In genomic region chr10:119022846-119023552, GRCh38 we compare ENCODE assay signal across 10 cellular contexts. TPM values are rescaled to one million over a fixed set of nuclear protein-coding genes. Genes with fewer than 3 reads are reported as not detected.
DNase-seq lines count a peak whose midpoint lies in the region; ATAC-seq, FAIRE-seq and TF ChIP-seq lines count a peak whose summit lies in the region.
"Had no signal": no experiment of that assay in that cellular context is flagged by ENCODE, and none has a peak within 500 bp of the region (broad histone marks: within the 10 kb centered on the region; RNA-seq: fewer than 3 reads in every experiment).

No MANE protein-coding gene starts in this region.

- BruUV-seq in MCF 10A (replicated peaks; lab: Mats Ljungman, UMichigan), result no TSS peak

- peak overlapping the region; percentile 12 for H3K4me3 Mint-ChIP-seq in MCF 10A (ENCODE audit: unreplicated experiment)
- no peak overlapping the region for H3K4me3 Mint-ChIP-seq in activated naive CD4-positive, alpha-beta T cell treated with anti-CD3 and anti-CD28 coated beads for 36 hours

- CTCF ChIA-PET in MCF 10A (lab: Yijun Ruan, JAX), result interaction anchor here (0.6 to 1.6 kb wide), 4 partner anchors 8 to 421 kb away, joined by 3 to 5 read pairs (median 3); no protein-coding TSS in a partner anchor
- CTCF ChIA-PET in activated naive CD4-positive, alpha-beta T cell treated with anti-CD3 and anti-CD28 coated beads for 36 hours (lab: Charles Lee), result no interaction called here

- no peak for TF ChIP-seq CTCF in MCF 10A (IDR thresholded peaks at IDR 0.05; ENCODE audit: unreplicated experiment)
- TF ChIP-seq CTCF in breast epithelium (IDR thresholded peaks at IDR 0.05), result no peak
- no peak for TF ChIP-seq CTCF in fibroblast of the aortic adventitia (IDR thresholded peaks at IDR 0.05; ENCODE audit: insufficient read depth, low read length)

- H3K36me3 Mint-ChIP-seq in MCF 10A (ENCODE audit: insufficient read depth, unreplicated experiment), result no peaks in the 10 kb centered on the region
- no peaks in the 10 kb centered on the region for H3K36me3 Mint-ChIP-seq in activated naive CD4-positive, alpha-beta T cell treated with anti-CD3 and anti-CD28 coated beads, Interleukin-2, amount 50 U/mL, for 72 hours
- no peaks in the 10 kb centered on the region for H3K36me3 Mint-ChIP-seq in activated naive CD4-positive, alpha-beta T cell treated with anti-CD3 and anti-CD28 coated beads for 36 hours (ENCODE audit: low read depth)

- H3K27me3 Mint-ChIP-seq in MCF 10A (ENCODE audit: insufficient read depth, unreplicated experiment), result no peaks in the 10 kb centered on the region
- H3K27me3 Mint-ChIP-seq in activated naive CD4-positive, alpha-beta T cell treated with anti-CD3 and anti-CD28 coated beads for 36 hours (ENCODE audit: low read depth), result peaks cover 2% of the 10 kb centered on the region

- no peaks in the 10 kb centered on the region for H3K9me3 ChIP-seq in breast epithelium
- peaks cover 3% of the 10 kb centered on the region; the same call in 1 of the 2 replicates for H3K9me3 ChIP-seq in SJCRH30 (replicated peaks)
- H3K9me3 ChIP-seq: uterus had no signal

- peaks cover 52% of the 10 kb centered on the region for H3K4me1 Mint-ChIP-seq in MCF 10A (ENCODE audit: insufficient read depth, unreplicated experiment)
- H3K4me1 Mint-ChIP-seq in activated naive CD4-positive, alpha-beta T cell treated with anti-CD3 and anti-CD28 coated beads for 36 hours (ENCODE audit: low read depth), result no peaks in the 10 kb centered on the region

- intact Hi-C loops in MCF 10A (cut with micrococcal nuclease) (loop anchor here (10.0 kb wide), 1 partner anchor 68 kb away; no protein-coding TSS in a partner anchor), breast epithelium (cut with DNase I; ENCODE audit: low total_unique reads) (no loop called here)
- intact Hi-C loops in activated naive CD4-positive, alpha-beta T cell treated with anti-CD3 and anti-CD28 coated beads for 36 hours (cut with micrococcal nuclease), result no loop called here

- H3K36me3 ChIP-seq in breast epithelium, result no peaks in the 10 kb centered on the region
- H3K36me3 ChIP-seq in SJCRH30, result no peaks in the 10 kb centered on the region
- H3K36me3 ChIP-seq: uterus had no signal

- no peak overlapping the region for H3K4me3 ChIP-seq in breast epithelium
- no peak overlapping the region for H3K4me3 ChIP-seq in SJCRH30
- H3K4me3 ChIP-seq in fibroblast of the aortic adventitia (ENCODE audit: low read depth, low read length), result no peak overlapping the region
- H3K4me3 ChIP-seq: uterus had no signal

- H3K9me3 Mint-ChIP-seq in MCF 10A (ENCODE audit: unreplicated experiment), result no peaks in the 10 kb centered on the region
- no peaks in the 10 kb centered on the region for H3K9me3 Mint-ChIP-seq in activated naive CD4-positive, alpha-beta T cell treated with anti-CD3 and anti-CD28 coated beads, Interleukin-2, amount 50 U/mL, for 72 hours
- no peaks in the 10 kb centered on the region for H3K9me3 Mint-ChIP-seq in activated naive CD4-positive, alpha-beta T cell treated with anti-CD3 and anti-CD28 coated beads for 36 hours

- peak; percentile 82 for DNase-seq in MCF 10A (ENCODE audit: unreplicated experiment)
- DNase-seq in breast epithelium (ENCODE audit: low spot score in 2 of 2), result no peak
- DNase-seq in SJCRH30, result peak; percentile 48 to 68
- peak; percentile 37 for DNase-seq in fibroblast of the aortic adventitia (ENCODE audit: low read depth)
- DNase-seq in urothelium cell line (ENCODE audit: low spot score), result peak; percentile 76
- DNase-seq in activated naive CD4-positive, alpha-beta T cell treated with anti-CD3 and anti-CD28 coated beads, Interleukin-2, amount 50 U/mL, for 72 hours (ENCODE audit: low spot score in 2 of 2), result no peak
- DNase-seq in activated naive CD4-positive, alpha-beta T cell treated with anti-CD3 and anti-CD28 coated beads for 36 hours, result no peak
- DNase-seq in T-helper 2 cell, result no peak
- DNase-seq: effector CD4-positive, alpha-beta T cell; uterus had no signal

- peak overlapping the region; percentile 67 for H3K27ac Mint-ChIP-seq in MCF 10A (ENCODE audit: low read depth, unreplicated experiment)
- no peak overlapping the region for H3K27ac Mint-ChIP-seq in activated naive CD4-positive, alpha-beta T cell treated with anti-CD3 and anti-CD28 coated beads, Interleukin-2, amount 50 U/mL, for 72 hours
- H3K27ac Mint-ChIP-seq in activated naive CD4-positive, alpha-beta T cell treated with anti-CD3 and anti-CD28 coated beads for 36 hours, result no peak overlapping the region

- ATAC-seq in activated naive CD4-positive, alpha-beta T cell treated with anti-CD3 and anti-CD28 coated beads, Interleukin-2, amount 50 U/mL, for 72 hours, result no peak

- H3K27ac ChIP-seq in breast epithelium (peak overlapping the region in 1 of 2 donors; percentile 12), SJCRH30 (no peak overlapping the region)
- H3K27ac ChIP-seq: uterus had no signal

- POLR2A ChIA-PET in MCF 10A (lab: Yijun Ruan, JAX), result interaction anchor here (0.6 to 9.0 kb wide), 7 partner anchors 9 to 632 kb away, joined by 3 to 83 read pairs (median 8); partner anchors contain the start of genes CACUL1 and NANOS1

- H3K27me3 ChIP-seq in breast epithelium (no peaks in the 10 kb centered on the region), SJCRH30 (no peaks in the 10 kb centered on the region)
- H3K27me3 ChIP-seq: uterus had no signal

- peaks cover 6 to 21% of the 10 kb centered on the region in 2 donors for H3K4me1 ChIP-seq in breast epithelium
- H3K4me1 ChIP-seq in SJCRH30, result peaks cover 24% of the 10 kb centered on the region

- no peak for TF ChIP-seq POLR2A in breast epithelium (IDR thresholded peaks at IDR 0.05)

- FAIRE-seq in urothelium cell line (lab: Jason Lieb, UNC), result peak; percentile 81

RNA-seq across cellular contexts. Expression of gene NANOS1, which starts 6.5 kb away (rescaled TPM):
- total RNA-seq in MCF 10A (2022) (2.2 and 3.8 TPM in 2 replicates), breast epithelium (1 to 10 TPM; 2.9 to 6.4 (median 3.7) TPM), fibroblast of the aortic adventitia (ENCODE audit: low replicate concordance) (2.1 and 2.7 TPM in 2 replicates)
- total RNA-seq in SJCRH30 (2014; rRNA removed; shearing (Covaris generic)), result 54.2 and 59.4 TPM in 2 replicates
- total RNA-seq in activated naive CD4-positive, alpha-beta T cell treated with anti-CD3 and anti-CD28 coated beads, Interleukin-2, amount 50 U/mL, for 72 hours, result under 1 TPM in 1 of 2 donors, not detected in 1; 0.14 TPM
- total RNA-seq in activated naive CD4-positive, alpha-beta T cell treated with anti-CD3 and anti-CD28 coated beads for 36 hours, result under 1 TPM; 0.26 to 0.52 TPM

RNA-seq across cellular contexts. Expression of gene EIF3A, which starts 57.6 kb away (rescaled TPM):
- total RNA-seq in MCF 10A (2022), result 190 and 226 TPM in 2 replicates
- total RNA-seq in breast epithelium, result 100 to 1,000 TPM; 117 to 166 (median 124) TPM
- total RNA-seq in SJCRH30 (2014; rRNA removed; shearing (Covaris generic)), result 170 and 192 TPM in 2 replicates
- total RNA-seq in fibroblast of the aortic adventitia (ENCODE audit: low replicate concordance), result 144 and 187 TPM in 2 replicates
- 100 to 1,000 TPM; 125 to 129 TPM for total RNA-seq in activated naive CD4-positive, alpha-beta T cell treated with anti-CD3 and anti-CD28 coated beads, Interleukin-2, amount 50 U/mL, for 72 hours
- total RNA-seq in activated naive CD4-positive, alpha-beta T cell treated with anti-CD3 and anti-CD28 coated beads for 36 hours, result 100 to 1,000 TPM; 113 to 120 TPM

Comparison
In these comparisons a context has a peak if more than half of its experiments do, and no peak if none do; other contexts are left out.
1. DNase-seq: peak in MCF 10A (single experiment), SJCRH30 (2 of 2), fibroblast of the aortic adventitia (single experiment) and urothelium cell line (single experiment); none in breast epithelium (0 of 2), activated naive CD4-positive, alpha-beta T cell treated with anti-CD3 and anti-CD28 coated beads, Interleukin-2, amount 50 U/mL, for 72 hours (0 of 2), activated naive CD4-positive, alpha-beta T cell treated with anti-CD3 and anti-CD28 coated beads for 36 hours (single experiment) and T-helper 2 cell (0 of 5).